Comparison of ENCODE assay signal across 3 cellular contexts in the genomic region with DNA sequence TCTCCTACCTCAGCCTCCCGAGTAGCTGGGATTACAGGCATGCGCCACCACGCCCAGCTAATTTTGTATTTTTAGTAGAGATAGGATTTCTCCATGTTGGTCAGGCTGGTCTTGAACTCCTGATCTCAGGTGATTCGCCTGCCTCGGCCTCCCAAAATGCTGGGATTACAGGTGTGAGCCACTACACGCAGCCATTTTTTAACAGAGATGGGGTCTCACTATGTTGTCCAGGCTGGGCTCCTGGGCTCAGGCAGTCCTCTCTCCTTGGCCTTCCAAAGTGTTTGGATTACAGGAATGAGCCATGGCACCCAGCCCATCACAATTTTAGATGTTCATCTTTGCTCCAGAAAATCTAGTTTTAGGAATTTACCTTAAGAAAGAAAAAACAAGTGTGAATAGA.
TF ChIP-seq lines count a peak whose summit lies in the region.

No MANE protein-coding gene starts in this region.

TF ChIP-seq in HEK293, 187 proteins besides CTCF, POLR2A, EP300 and RAD21:
- TF ChIP-seq ZNF121 (tag by site-specific recombination; IDR thresholded peaks at IDR 0.05) = peak; percentile 43; the same call in 1 of the 2 replicates

TF ChIP-seq in K562, 482 proteins besides CTCF, POLR2A, EP300 and RAD21:
- TF ChIP-seq ZNF121 (CRISPR knock-in tag; conservative IDR thresholded peaks at IDR 0.05) = peak; percentile 97

TF ChIP-seq in HepG2, 621 proteins besides CTCF, POLR2A, EP300 and RAD21:
- TF ChIP-seq ZNF121 (CRISPR knock-in tag; IDR thresholded peaks at IDR 0.05) = peak; percentile 62
